ENCODE assay signal across 16 cellular contexts in the genomic region with DNA sequence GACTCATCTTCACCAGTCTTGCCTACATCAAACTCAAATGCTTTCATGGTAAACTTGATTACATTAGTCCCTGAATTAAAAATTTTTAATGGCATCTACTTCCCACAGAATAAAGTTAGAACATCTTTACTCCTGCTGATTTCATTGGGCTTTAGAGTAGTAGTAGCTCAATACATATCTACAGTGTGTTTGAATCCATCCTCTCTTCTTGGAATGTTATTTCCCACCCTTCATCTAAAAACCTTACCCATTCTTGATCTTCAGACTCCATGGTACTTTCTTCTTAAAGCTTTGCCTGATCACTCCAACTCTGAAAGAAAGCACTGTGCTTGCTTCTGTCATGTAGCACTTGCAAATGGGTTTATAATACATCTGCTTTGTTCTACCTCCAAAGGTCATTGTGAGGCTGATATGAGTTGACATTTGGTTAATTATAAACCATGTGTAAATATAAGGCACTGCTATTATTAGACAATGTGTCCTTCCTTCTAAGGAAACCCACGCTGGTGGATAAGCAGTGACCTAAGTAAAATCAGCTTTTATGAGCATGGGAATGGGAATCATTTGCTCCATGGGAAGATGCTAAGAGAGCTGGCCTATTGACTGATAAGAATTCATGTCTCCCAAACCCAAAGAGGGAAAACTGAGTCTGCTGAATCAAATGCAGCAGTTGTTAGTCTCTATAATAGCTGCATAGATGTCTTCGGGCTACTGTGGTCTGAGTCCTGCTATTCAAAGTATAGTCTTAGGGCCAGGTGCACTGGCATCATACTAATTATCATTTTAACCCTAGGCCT. TPM values are rescaled to one million over a fixed set of nuclear protein-coding genes. Genes with fewer than 3 reads are reported as not detected.
DNase-seq lines count a peak whose midpoint lies in the region; ATAC-seq, FAIRE-seq and TF ChIP-seq lines count a peak whose summit lies in the region.
"Had no signal": no experiment of that assay in that cellular context is flagged by ENCODE, and none has a peak within 500 bp of the region (broad histone marks: within the 10 kb centered on the region; RNA-seq: fewer than 3 reads in every experiment).

No MANE protein-coding gene starts in this region.

- no peak overlapping the region for H3K27ac Mint-ChIP-seq in naive thymus-derived CD8-positive, alpha-beta T cell
- H3K27ac Mint-ChIP-seq in neural progenitor cell, result no peak overlapping the region

- H2AFZ ChIP-seq in neural progenitor cell (replicated peaks), result no peak overlapping the region

- H3K4me3 Mint-ChIP-seq in naive thymus-derived CD8-positive, alpha-beta T cell, result no peak overlapping the region
- H3K4me3 Mint-ChIP-seq in neural progenitor cell, result no peak overlapping the region

- no peak overlapping the region for H3K27ac ChIP-seq in neural progenitor cell
- H3K27ac ChIP-seq: sigmoid colon, SJSA1 had no signal

- H3K4me2 ChIP-seq in neural progenitor cell, result no peak overlapping the region

- H3K9me3 Mint-ChIP-seq in naive thymus-derived CD8-positive, alpha-beta T cell, result peaks cover 0 to 6% (median 0%) of the 10 kb centered on the region in 9 donors
- no peaks in the 10 kb centered on the region for H3K9me3 Mint-ChIP-seq in neural progenitor cell

- H3K36me3 Mint-ChIP-seq in naive thymus-derived CD8-positive, alpha-beta T cell, result peaks cover 0 to 4% (median 0%) of the 10 kb centered on the region in 3 donors
- no peaks in the 10 kb centered on the region for H3K36me3 Mint-ChIP-seq in neural progenitor cell

- no peaks in the 10 kb centered on the region for H3K4me1 ChIP-seq in neural progenitor cell
- H3K4me1 ChIP-seq: sigmoid colon, SJSA1 had no signal

- TF ChIP-seq POLR2A in GM18505 (IDR thresholded peaks at IDR 0.05; ENCODE audit: borderline replicate concordance, extremely low read depth, insufficient read depth, insufficient read length), result no peak

- peak; percentile 57 for ATAC-seq in GM18505 (IDR thresholded peaks at IDR 0.05; ENCODE audit: unreplicated experiment)
- ATAC-seq in GM21390 (IDR thresholded peaks at IDR 0.05; ENCODE audit: unreplicated experiment), result peak; percentile 51
- peak; percentile 84 for ATAC-seq in HG03159 (IDR thresholded peaks at IDR 0.05; ENCODE audit: unreplicated experiment)
- no peak for ATAC-seq in naive thymus-derived CD8-positive, alpha-beta T cell

- no peaks in the 10 kb centered on the region for H3K4me1 Mint-ChIP-seq in naive thymus-derived CD8-positive, alpha-beta T cell
- peaks cover 10% of the 10 kb centered on the region for H3K4me1 Mint-ChIP-seq in neural progenitor cell

- peaks cover 4 to 20% (median 8%) of the 10 kb centered on the region in 5 donors for H3K27me3 Mint-ChIP-seq in naive thymus-derived CD8-positive, alpha-beta T cell
- H3K27me3 Mint-ChIP-seq in neural progenitor cell (ENCODE audit: insufficient read depth, low read depth), result no peaks in the 10 kb centered on the region

- DNase-seq in naive thymus-derived CD8-positive, alpha-beta T cell, result no peak
- DNase-seq in NCI-H226, result no peak
- DNase-seq in neural progenitor cell (ENCODE audit: low spot score), result no peak
- no peak for DNase-seq in COLO829 (ENCODE audit: low spot score)
- DNase-seq: activated CD4-positive, alpha-beta T cell treated with anti-CD3 and anti-CD28 coated beads for 48 hours; activated gamma-delta T cell treated with Interleukin-2 at 50 U/mL for 16 hours; erythroblast; GDM1; NCI-H1092 treated with DMSO at 0.1 percent for 48 hours; NCI-H510A treated with DMSO at 0.1 percent for 48 hours; sigmoid colon had no signal

- TF ChIP-seq CTCF in neural progenitor cell (IDR thresholded peaks at IDR 0.05), result no peak

- POLR2A ChIA-PET in naive thymus-derived CD8-positive, alpha-beta T cell (lab: Charles Lee), result no interaction called here

- no peaks in the 10 kb centered on the region for H3K27me3 ChIP-seq in neural progenitor cell
- H3K27me3 ChIP-seq: sigmoid colon, SJSA1 had no signal

- no peaks in the 10 kb centered on the region for H3F3A ChIP-seq in neural progenitor cell (ENCODE audit: low read depth)

- H3K79me2 ChIP-seq in neural progenitor cell (ENCODE audit: low read depth), result no peaks in the 10 kb centered on the region

- no peak overlapping the region for H3K4me3 ChIP-seq in neural progenitor cell
- H3K4me3 ChIP-seq: sigmoid colon, SJSA1 had no signal

- no peaks in the 10 kb centered on the region for H3K9me3 ChIP-seq in neural progenitor cell (ENCODE audit: low read depth)
- H3K9me3 ChIP-seq: sigmoid colon, SJSA1 had no signal

- no peaks in the 10 kb centered on the region for H3K36me3 ChIP-seq in neural progenitor cell
- H3K36me3 ChIP-seq: sigmoid colon, SJSA1 had no signal

- H3K9ac ChIP-seq in neural progenitor cell, result no peak overlapping the region

- FAIRE-seq in islet of Langerhans (lab: Jason Lieb, UNC), result peak; percentile 99

- no peaks in the 10 kb centered on the region for H4K20me1 ChIP-seq in neural progenitor cell (ENCODE audit: low read depth)

RNA-seq across cellular contexts. Expression of a gene that starts 7.5 kb away (rescaled TPM):
- not detected for total RNA-seq in naive thymus-derived CD8-positive, alpha-beta T cell
- polyA plus RNA-seq in naive thymus-derived CD8-positive, alpha-beta T cell, result not detected
- 0.51 and 1.3 TPM in 2 replicates for total RNA-seq in neural progenitor cell (ENCODE audit: low replicate concordance)

Comparison
In these comparisons a context has a peak if more than half of its experiments do, and no peak if none do; other contexts are left out.
1. ATAC-seq: peak in GM18505 (single experiment), GM21390 (single experiment) and HG03159 (single experiment); none in naive thymus-derived CD8-positive, alpha-beta T cell (0 of 2).